In the genomic region with DNA sequence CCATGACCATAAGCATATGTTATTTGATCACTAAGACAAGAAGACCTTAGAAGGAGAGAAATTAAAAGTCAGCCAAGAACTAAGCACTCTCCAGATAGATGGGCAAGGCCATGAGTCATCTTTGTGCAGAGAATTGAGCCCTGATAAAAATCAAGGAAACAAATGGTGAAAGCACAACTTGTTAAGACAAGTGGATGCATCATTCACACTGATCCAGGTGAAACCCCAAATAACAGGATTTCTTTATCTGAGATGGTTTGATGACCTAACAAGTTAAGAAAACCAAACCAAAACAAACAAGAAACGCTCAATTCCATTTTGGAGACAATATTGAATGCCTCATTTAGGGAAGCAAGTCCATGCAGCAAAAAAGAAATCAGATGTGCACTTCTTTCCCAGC, we compare ENCODE assay signal across 26 cellular contexts.
DNase-seq lines count a peak whose midpoint lies in the region; ATAC-seq, FAIRE-seq and TF ChIP-seq lines count a peak whose summit lies in the region.
"Had no signal": no experiment of that assay in that cellular context is flagged by ENCODE, and none has a peak within 500 bp of the region (broad histone marks: within the 10 kb centered on the region; RNA-seq: fewer than 3 reads in every experiment).

No MANE protein-coding gene starts in this region.

- no peaks in the 10 kb centered on the region for H3K36me3 ChIP-seq in bronchial epithelial cell (ENCODE audit: control insufficient read depth, insufficient read depth, low read length)
- H3K36me3 ChIP-seq: colonic mucosa, HAP-1, prostate gland, SJCRH30 had no signal

- H3K27me3 ChIP-seq in bronchial epithelial cell (ENCODE audit: control insufficient read depth, insufficient read depth, low read length): no peaks in the 10 kb centered on the region
- H3K27me3 ChIP-seq: colonic mucosa, SJCRH30 had no signal

- H3K4me3 ChIP-seq in bronchial epithelial cell (ENCODE audit: low read depth, low read length): no peak overlapping the region
- H3K4me3 ChIP-seq: colonic mucosa, HAP-1, prostate gland, SJCRH30 had no signal

- no peak for TF ChIP-seq POLR2A in H54 (IDR thresholded peaks at IDR 0.05; ENCODE audit: low read depth, low read length)

- no peak for ATAC-seq in HG02571 (IDR thresholded peaks at IDR 0.05; ENCODE audit: unreplicated experiment)
- ATAC-seq: activated CD4-positive, CD25-positive, alpha-beta regulatory T cell treated with anti-CD3 and anti-CD28 coated beads, Interleukin-2, amount 50 U/mL, for 24 hours; activated CD8-positive, alpha-beta T cell treated with anti-CD3 and anti-CD28 coated beads, Interleukin-2, amount 10 ng/mL, durations not matched to agents 7 days and 5 days; activated T-cell treated with anti-CD3 and anti-CD28 coated beads, Interleukin-2, amount 50 U/mL, for 4 hours; left cardiac atrium; stimulated activated naive CD8-positive, alpha-beta T cell treated with anti-CD3 and anti-CD28 coated beads, Interleukin-15, amount 100 ng/mL, for 72 hours had no signal

- peak; percentile 60 for FAIRE-seq in H54 (lab: Jason Lieb, UNC)
- no peak for FAIRE-seq in bronchial epithelial cell (lab: Jason Lieb, UNC)
- FAIRE-seq: endometrium, frontal cortex, G401.6 had no signal

- no peak for TF ChIP-seq CTCF in bronchial epithelial cell (IDR thresholded peaks at IDR 0.05; ENCODE audit: insufficient read depth, low read length, severe bottlenecking)

- DNase-seq in H54 (ENCODE audit: insufficient read length, low spot score) (no peak), NCI-H2196 (lab: John Stamatoyannopoulos, UW; ENCODE audit: unreplicated experiment) (peak; percentile 31), bronchial epithelial cell (ENCODE audit: low read depth) (peak; percentile 99), kidney tubule cell (ENCODE audit: low spot score) (peak; percentile 46), GM19240 (ENCODE audit: insufficient read length, low spot score) (no peak), OCI-M2 (lab: John Stamatoyannopoulos, UW; ENCODE audit: unreplicated experiment) (no peak)
- no peak for DNase-seq in stimulated activated CD4-positive, alpha-beta T cell treated with anti-CD3 and anti-CD28 coated beads, Interleukin-4, amount 100 ng/mL, for 1 hour
- DNase-seq: activated CD8-positive, alpha-beta T cell treated with anti-CD3 and anti-CD28 coated beads, Interleukin-2, amount 10 ng/mL, durations not matched to agents 7 days and 5 days; activated T-cell treated with anti-CD3 and anti-CD28 coated beads, Interleukin-2, amount 50 U/mL, for 4 hours; colonic mucosa; left cardiac atrium; midbrain; MV-4-11; NCI-H1930; NCI-H524 treated with DMSO at 0.1 percent for 48 hours; nephron progenitor cell; SJCRH30; stimulated activated naive CD8-positive, alpha-beta T cell treated with anti-CD3 and anti-CD28 coated beads, Interleukin-15, amount 100 ng/mL, for 72 hours; T-helper 2 cell had no signal

Comparison
In these comparisons a context has a peak if more than half of its experiments do, and no peak if none do; other contexts are left out.
1. DNase-seq: peak in NCI-H2196 (single experiment), bronchial epithelial cell (single experiment) and kidney tubule cell (single experiment); none in H54 (single experiment), stimulated activated CD4-positive, alpha-beta T cell treated with anti-CD3 and anti-CD28 coated beads, Interleukin-4, amount 100 ng/mL, for 1 hour (single experiment), GM19240 (single experiment) and OCI-M2 (single experiment).